10 cellular contexts compared by ENCODE assay signal in the genomic region with DNA sequence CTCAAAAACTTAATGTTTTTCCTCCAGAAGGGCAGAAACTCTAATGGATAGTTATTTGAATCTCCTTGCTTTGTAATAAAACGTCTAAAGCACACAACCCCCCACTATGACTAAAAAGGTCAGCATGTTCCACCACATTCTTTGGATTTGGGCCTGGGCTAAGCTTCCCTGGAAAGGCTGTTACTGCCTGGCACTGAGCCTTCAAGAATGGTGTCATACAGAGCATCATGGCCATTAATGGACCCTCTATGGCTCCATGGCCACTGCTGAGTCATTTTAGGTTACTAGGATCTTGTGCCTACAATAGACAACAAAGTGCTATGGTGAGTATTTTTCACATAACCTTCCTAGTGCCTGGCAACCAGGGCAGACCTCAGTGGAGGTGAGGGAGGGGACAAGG.
A peak's percentile ranks its signal among the peaks of the same experiment; 100 is the strongest.
DNase-seq lines count a peak whose midpoint lies in the region; ATAC-seq and TF ChIP-seq lines count a peak whose summit lies in the region.
"Had no signal": no experiment of that assay in that cellular context is flagged by ENCODE, and none has a peak within 500 bp of the region (broad histone marks: within the 10 kb centered on the region; RNA-seq: fewer than 3 reads in every experiment).

No MANE protein-coding gene starts in this region.

- WGBS in sigmoid colon, 2 donors: 49 to 60% methylated on average over 1 of the region's 1 CpG

- TF ChIP-seq EP300 in sigmoid colon (IDR thresholded peaks at IDR 0.05): peak in 3 of 4 donors; percentile 69 to 84 (median 83)

- DNase-seq in Daoy (ENCODE audit: low read depth) (peak; percentile 78), adipocyte (ENCODE audit: low read depth) (peak; percentile 0), left cardiac atrium (peak; percentile 64), sigmoid colon (peak; percentile 89), SW 1271 (lab: John Stamatoyannopoulos, UW) (no peak)

- ATAC-seq in left cardiac atrium: peak; percentile 82 to 99
- no peak for ATAC-seq in HG03039 (IDR thresholded peaks at IDR 0.05; ENCODE audit: unreplicated experiment)
- ATAC-seq in HG03095 (IDR thresholded peaks at IDR 0.05; ENCODE audit: unreplicated experiment): no peak
- no peak for ATAC-seq in GM19324 (IDR thresholded peaks at IDR 0.05; ENCODE audit: low FRiP score, unreplicated experiment)
- ATAC-seq: stimulated activated memory B cell treated with anti-CD40 and anti-IgM and Interleukin-4, amounts not matched to agents 10 μg/mL and 1 μg/mL and 100 μg/mL, for 72 hours; WTC11 had no signal

- H3K27ac ChIP-seq in sigmoid colon: peak overlapping the region; percentile 62 to 83 (median 70)

- no peaks in the 10 kb centered on the region for H3K9me3 ChIP-seq in adipocyte (ENCODE audit: control insufficient read depth, low read length)
- no peaks in the 10 kb centered on the region for H3K9me3 ChIP-seq in sigmoid colon

- peak overlapping the region; percentile 69 for H3K9ac ChIP-seq in adipocyte (ENCODE audit: low read length)

- peak overlapping the region; percentile 70 for H3K4me3 ChIP-seq in adipocyte (ENCODE audit: low read length)
- no peak overlapping the region for H3K4me3 ChIP-seq in sigmoid colon

- intact Hi-C loops in left cardiac atrium (cut with DNase I) (no loop called here), sigmoid colon (cut with DNase I) (no loop called here)

- no peak for TF ChIP-seq CTCF in sigmoid colon (IDR thresholded peaks at IDR 0.05)

- no peak for TF ChIP-seq POLR2A in sigmoid colon (IDR thresholded peaks at IDR 0.05)

- H3K27me3 ChIP-seq in adipocyte (replicated peaks; ENCODE audit: control insufficient read depth, insufficient read depth, low read length) (no peaks in the 10 kb centered on the region), sigmoid colon (no peaks in the 10 kb centered on the region)

- H3K36me3 ChIP-seq in adipocyte (ENCODE audit: control insufficient read depth, insufficient read depth, low read length, severe bottlenecking): no peaks in the 10 kb centered on the region
- H3K36me3 ChIP-seq in sigmoid colon: no peaks in the 10 kb centered on the region

- H3K4me1 ChIP-seq in adipocyte (ENCODE audit: control insufficient read depth, insufficient read depth, low read length) (peaks cover 28% of the 10 kb centered on the region), sigmoid colon (peaks cover 0 to 35% (median 16%) of the 10 kb centered on the region in 4 donors)

Comparison
In these comparisons a context has a peak if more than half of its experiments do, and no peak if none do; other contexts are left out.
1. DNase-seq: peak in Daoy (single experiment), adipocyte (single experiment), left cardiac atrium (single experiment) and sigmoid colon (single experiment); none in SW 1271 (0 of 2).
2. ATAC-seq: peak in left cardiac atrium (2 of 2); none in HG03039 (single experiment), HG03095 (single experiment) and GM19324 (single experiment).